In the genomic region with DNA sequence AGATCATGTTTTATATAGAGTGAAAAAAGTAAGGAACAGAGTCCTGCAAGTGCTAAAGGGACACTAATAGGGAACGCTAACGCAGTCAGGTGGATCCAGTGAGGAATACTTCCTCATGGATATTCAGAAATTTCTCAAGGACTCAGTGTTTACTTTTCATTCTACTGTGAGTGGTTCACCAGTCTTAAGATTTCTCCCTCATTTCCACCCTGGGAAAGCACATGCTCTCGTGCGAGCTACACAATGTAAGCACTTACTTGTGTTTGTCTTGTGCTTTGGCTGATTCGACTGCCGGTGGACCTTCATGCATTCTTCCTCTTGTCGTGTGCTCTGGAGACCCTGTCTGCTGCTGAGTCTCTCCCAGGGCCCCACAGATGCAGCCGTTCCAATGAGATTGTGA, we compare ENCODE assay signal across 27 cellular contexts.
"Had no signal": no experiment of that assay in that cellular context is flagged by ENCODE, and none has a peak within 500 bp of the region (broad histone marks: within the 10 kb centered on the region; RNA-seq: fewer than 3 reads in every experiment).

No MANE protein-coding gene starts in this region.

- H3K4me3 ChIP-seq: breast epithelium, skin epidermis, thoracic aorta had no signal

- H3K36me3 Mint-ChIP-seq: memory B cell; naive thymus-derived CD4-positive, alpha-beta T cell; WTC11 had no signal

- H3K9me3 ChIP-seq: breast epithelium, thoracic aorta had no signal

- ATAC-seq: activated naive CD8-positive, alpha-beta T cell treated with anti-CD3 and anti-CD28 coated beads, Interleukin-2, amount 50 U/mL, for 24 hours; naive thymus-derived CD4-positive, alpha-beta T cell; sciatic nerve; WTC11 had no signal

- H3K4me1 Mint-ChIP-seq: activated CD4-positive, alpha-beta memory T cell treated with anti-CD3 and anti-CD28 coated beads, Interleukin-2, amount 10 ng/mL, durations not matched to agents 7 days and 5 days; activated CD4-positive, alpha-beta T cell treated with anti-CD3 and anti-CD28 coated beads, Interleukin-2, amount 10 ng/mL, durations not matched to agents 7 days and 5 days; activated naive CD8-positive, alpha-beta T cell treated with anti-CD3 and anti-CD28 coated beads, Interleukin-2, amount 50 U/mL, for 24 hours; memory B cell; WTC11 had no signal

- H3K4me1 ChIP-seq: breast epithelium had no signal

- H3K9me3 Mint-ChIP-seq: activated CD4-positive, alpha-beta memory T cell treated with anti-CD3 and anti-CD28 coated beads, Interleukin-2, amount 10 ng/mL, durations not matched to agents 7 days and 5 days; activated CD4-positive, alpha-beta T cell treated with anti-CD3 and anti-CD28 coated beads, Interleukin-2, amount 10 ng/mL, durations not matched to agents 7 days and 5 days; activated naive CD8-positive, alpha-beta T cell treated with anti-CD3 and anti-CD28 coated beads, Interleukin-2, amount 50 U/mL, for 24 hours; activated T-cell treated with anti-CD3 and anti-CD28 coated beads, Interleukin-2, amount 50 U/mL, for 24 hours; memory B cell; stimulated activated naive CD8-positive, alpha-beta T cell treated with anti-CD3 and anti-CD28 coated beads, Interleukin-15, Interleukin-2, amounts not matched to agents 100 ng/mL and 50 ng/mL, for 24 hours; WTC11 had no signal

- H3K36me3 ChIP-seq: breast epithelium, thoracic aorta had no signal

- H3K27me3 ChIP-seq: breast epithelium had no signal

- H3K4me3 Mint-ChIP-seq: activated CD4-positive, alpha-beta memory T cell treated with anti-CD3 and anti-CD28 coated beads, Interleukin-2, amount 10 ng/mL, durations not matched to agents 7 days and 5 days; activated CD4-positive, alpha-beta T cell treated with anti-CD3 and anti-CD28 coated beads, Interleukin-2, amount 10 ng/mL, durations not matched to agents 7 days and 5 days; activated naive CD8-positive, alpha-beta T cell treated with anti-CD3 and anti-CD28 coated beads, Interleukin-2, amount 50 U/mL, for 24 hours; activated T-cell treated with anti-CD3 and anti-CD28 coated beads, Interleukin-2, amount 50 U/mL, for 24 hours; memory B cell; naive thymus-derived CD4-positive, alpha-beta T cell; stimulated activated naive CD8-positive, alpha-beta T cell treated with anti-CD3 and anti-CD28 coated beads, Interleukin-15, Interleukin-2, amounts not matched to agents 100 ng/mL and 50 ng/mL, for 24 hours; WTC11 had no signal

- DNase-seq: activated CD4-positive, alpha-beta memory T cell treated with anti-CD3 and anti-CD28 coated beads, Interleukin-2, amount 10 ng/mL, durations not matched to agents 7 days and 5 days; activated CD4-positive, alpha-beta T cell treated with anti-CD3 and anti-CD28 coated beads for 1 hour; activated CD4-positive, alpha-beta T cell treated with anti-CD3 and anti-CD28 coated beads, Interleukin-2, amount 10 ng/mL, durations not matched to agents 7 days and 5 days; activated CD8-positive, alpha-beta memory T cell treated with anti-CD3 and anti-CD28 coated beads, Interleukin-2, amount 50 U/mL, for 48 hours; activated gamma-delta T cell treated with Interleukin-2 at 50 U/mL for 16 hours; activated naive CD4-positive, alpha-beta T cell treated with anti-CD3 and anti-CD28 coated beads, Interleukin-2, amount 50 U/mL, for 16 hours; activated naive CD8-positive, alpha-beta T cell treated with anti-CD3 and anti-CD28 coated beads, Interleukin-2, amount 50 U/mL, for 24 hours; activated T-cell treated with anti-CD3 and anti-CD28 coated beads, Interleukin-2, amount 50 U/mL, for 24 hours; central memory CD4-positive, alpha-beta T cell; dermis blood vessel endothelial cell; effector CD4-positive, alpha-beta T cell; islet precursor cell; left cardiac atrium; midbrain; naive thymus-derived CD4-positive, alpha-beta T cell; retina; stimulated activated CD4-positive, alpha-beta T cell treated with anti-CD3 and anti-CD28 coated beads, Interleukin-12 subunit alpha, Interleukin-12 subunit beta, amount 100 ng/mL, for 4 hours; stimulated activated CD4-positive, alpha-beta T cell treated with anti-CD3 and anti-CD28 coated beads, Interleukin-4, amount 100 ng/mL, for 1 hour; T-helper 2 cell had no signal

- H3K27ac ChIP-seq: breast epithelium, skin epidermis had no signal

- H3K27me3 Mint-ChIP-seq: progenitor cell of endocrine pancreas had no signal

- H3K27ac Mint-ChIP-seq: activated CD4-positive, alpha-beta memory T cell treated with anti-CD3 and anti-CD28 coated beads, Interleukin-2, amount 10 ng/mL, durations not matched to agents 7 days and 5 days; activated CD4-positive, alpha-beta T cell treated with anti-CD3 and anti-CD28 coated beads, Interleukin-2, amount 10 ng/mL, durations not matched to agents 7 days and 5 days; activated naive CD8-positive, alpha-beta T cell treated with anti-CD3 and anti-CD28 coated beads, Interleukin-2, amount 50 U/mL, for 24 hours; activated T-cell treated with anti-CD3 and anti-CD28 coated beads, Interleukin-2, amount 50 U/mL, for 24 hours; memory B cell; naive thymus-derived CD4-positive, alpha-beta T cell; progenitor cell of endocrine pancreas; stimulated activated naive CD8-positive, alpha-beta T cell treated with anti-CD3 and anti-CD28 coated beads, Interleukin-15, Interleukin-2, amounts not matched to agents 100 ng/mL and 50 ng/mL, for 24 hours; WTC11 had no signal
